In genomic region chr12:78099806-78100205, GRCh38 we compare ENCODE assay signal across 32 cellular contexts.
"Had no signal": no experiment of that assay in that cellular context is flagged by ENCODE, and none has a peak within 500 bp of the region (broad histone marks: within the 10 kb centered on the region; RNA-seq: fewer than 3 reads in every experiment).

No MANE protein-coding gene starts in this region.

- H3K27me3 ChIP-seq: adrenal gland, body of pancreas, esophagus muscularis mucosa, foreskin keratinocyte, gastrocnemius medialis, heart left ventricle had no signal

- H3K4me3 ChIP-seq: adrenal gland, body of pancreas, esophagus muscularis mucosa, gastrocnemius medialis, heart left ventricle had no signal

- H3K36me3 ChIP-seq: adrenal gland, esophagus muscularis mucosa, gastrocnemius medialis, heart left ventricle had no signal

- DNase-seq: activated CD4-positive, alpha-beta memory T cell treated with anti-CD3 and anti-CD28 coated beads, Interleukin-2, amount 10 ng/mL, durations not matched to agents 7 days and 5 days; activated CD4-positive, alpha-beta T cell treated with anti-CD3 and anti-CD28 coated beads for 1 hour; activated CD4-positive, alpha-beta T cell treated with anti-CD3 and anti-CD28 coated beads for 4 hours; activated CD4-positive, alpha-beta T cell treated with anti-CD3 and anti-CD28 coated beads, Interleukin-2, amount 10 ng/mL, durations not matched to agents 7 days and 5 days; activated CD4-positive, alpha-beta T cell treated with anti-CD3 and anti-CD28 coated beads, Interleukin-2, amount 50 U/mL, for 4 hours; activated CD8-positive, alpha-beta memory T cell treated with anti-CD3 and anti-CD28 coated beads, Interleukin-2, amount 50 U/mL, for 48 hours; activated effector memory CD4-positive, alpha-beta T cell treated with Interleukin-2 at 50 U/mL for 16 hours; activated gamma-delta T cell treated with Interleukin-2 at 50 U/mL for 16 hours; activated naive CD4-positive, alpha-beta T cell treated with anti-CD3 and anti-CD28 coated beads for 36 hours; activated naive CD8-positive, alpha-beta T cell treated with anti-CD3 and anti-CD28 coated beads for 36 hours; activated naive CD8-positive, alpha-beta T cell treated with anti-CD3 and anti-CD28 coated beads, Interleukin-2, amount 50 U/mL, for 24 hours; activated T-cell treated with anti-CD3 and anti-CD28 coated beads for 4 hours; activated T-cell treated with anti-CD3 and anti-CD28 coated beads, Interleukin-2, amount 50 U/mL, for 24 hours; activated T-cell treated with anti-CD3 and anti-CD28 coated beads, Interleukin-2, amount 50 U/mL, for 72 hours; adrenal gland; amygdala; aorta; body of pancreas; caudate nucleus; cortex of kidney; dermis blood vessel endothelial cell; effector CD4-positive, alpha-beta T cell; effector memory CD8-positive, alpha-beta T cell; erythroblast; foreskin keratinocyte; gastrocnemius medialis; glutamatergic neuron; heart left ventricle; hypothalamus had no signal

- H3K27ac ChIP-seq: adrenal gland, body of pancreas, esophagus muscularis mucosa, foreskin keratinocyte, gastrocnemius medialis, heart left ventricle had no signal

- H3K9me3 ChIP-seq: adrenal gland, body of pancreas, esophagus muscularis mucosa, gastrocnemius medialis, heart left ventricle had no signal

- H3K4me1 Mint-ChIP-seq: activated CD4-positive, alpha-beta memory T cell treated with anti-CD3 and anti-CD28 coated beads, Interleukin-2, amount 10 ng/mL, durations not matched to agents 7 days and 5 days; activated CD4-positive, alpha-beta T cell treated with anti-CD3 and anti-CD28 coated beads, Interleukin-2, amount 10 ng/mL, durations not matched to agents 7 days and 5 days; activated naive CD4-positive, alpha-beta T cell treated with anti-CD3 and anti-CD28 coated beads, Interleukin-2, amount 50 U/mL, for 24 hours; activated naive CD8-positive, alpha-beta T cell treated with anti-CD3 and anti-CD28 coated beads for 36 hours; activated naive CD8-positive, alpha-beta T cell treated with anti-CD3 and anti-CD28 coated beads, Interleukin-2, amount 50 U/mL, for 24 hours; WTC11 had no signal

- H3K9me3 Mint-ChIP-seq: activated naive CD8-positive, alpha-beta T cell treated with anti-CD3 and anti-CD28 coated beads for 36 hours had no signal

- H3K27ac Mint-ChIP-seq: activated CD4-positive, alpha-beta memory T cell treated with anti-CD3 and anti-CD28 coated beads, Interleukin-2, amount 10 ng/mL, durations not matched to agents 7 days and 5 days; activated CD4-positive, alpha-beta T cell treated with anti-CD3 and anti-CD28 coated beads, Interleukin-2, amount 10 ng/mL, durations not matched to agents 7 days and 5 days; activated naive CD4-positive, alpha-beta T cell treated with anti-CD3 and anti-CD28 coated beads for 36 hours; activated naive CD4-positive, alpha-beta T cell treated with anti-CD3 and anti-CD28 coated beads, Interleukin-2, amount 50 U/mL, for 24 hours; activated naive CD8-positive, alpha-beta T cell treated with anti-CD3 and anti-CD28 coated beads for 36 hours; activated naive CD8-positive, alpha-beta T cell treated with anti-CD3 and anti-CD28 coated beads, Interleukin-2, amount 50 U/mL, for 24 hours; activated T-cell treated with anti-CD3 and anti-CD28 coated beads, Interleukin-2, amount 50 U/mL, for 24 hours; activated T-cell treated with anti-CD3 and anti-CD28 coated beads, Interleukin-2, amount 50 U/mL, for 72 hours; effector memory CD8-positive, alpha-beta T cell; WTC11 had no signal

- ATAC-seq: activated naive CD8-positive, alpha-beta T cell treated with anti-CD3 and anti-CD28 coated beads, Interleukin-2, amount 50 U/mL, for 24 hours; activated T-cell treated with anti-CD3 and anti-CD28 coated beads, Interleukin-2, amount 50 U/mL, for 72 hours; body of pancreas; effector memory CD8-positive, alpha-beta T cell; foreskin keratinocyte; gastrocnemius medialis; heart left ventricle; WTC11 had no signal

- H3K27me3 Mint-ChIP-seq: activated CD4-positive, alpha-beta memory T cell treated with anti-CD3 and anti-CD28 coated beads, Interleukin-2, amount 10 ng/mL, durations not matched to agents 7 days and 5 days; activated CD4-positive, alpha-beta T cell treated with anti-CD3 and anti-CD28 coated beads, Interleukin-2, amount 10 ng/mL, durations not matched to agents 7 days and 5 days; activated naive CD4-positive, alpha-beta T cell treated with anti-CD3 and anti-CD28 coated beads, Interleukin-2, amount 50 U/mL, for 24 hours; activated naive CD8-positive, alpha-beta T cell treated with anti-CD3 and anti-CD28 coated beads for 36 hours; activated naive CD8-positive, alpha-beta T cell treated with anti-CD3 and anti-CD28 coated beads, Interleukin-2, amount 50 U/mL, for 24 hours; activated T-cell treated with anti-CD3 and anti-CD28 coated beads, Interleukin-2, amount 50 U/mL, for 24 hours; effector memory CD8-positive, alpha-beta T cell had no signal

- H3K36me3 Mint-ChIP-seq: activated naive CD4-positive, alpha-beta T cell treated with anti-CD3 and anti-CD28 coated beads, Interleukin-2, amount 50 U/mL, for 24 hours; activated naive CD8-positive, alpha-beta T cell treated with anti-CD3 and anti-CD28 coated beads for 36 hours; WTC11 had no signal

- H3K4me1 ChIP-seq: body of pancreas, gastrocnemius medialis, heart left ventricle had no signal

- H3K4me3 Mint-ChIP-seq: activated CD4-positive, alpha-beta memory T cell treated with anti-CD3 and anti-CD28 coated beads, Interleukin-2, amount 10 ng/mL, durations not matched to agents 7 days and 5 days; activated CD4-positive, alpha-beta T cell treated with anti-CD3 and anti-CD28 coated beads, Interleukin-2, amount 10 ng/mL, durations not matched to agents 7 days and 5 days; activated naive CD4-positive, alpha-beta T cell treated with anti-CD3 and anti-CD28 coated beads for 36 hours; activated naive CD4-positive, alpha-beta T cell treated with anti-CD3 and anti-CD28 coated beads, Interleukin-2, amount 50 U/mL, for 24 hours; activated naive CD8-positive, alpha-beta T cell treated with anti-CD3 and anti-CD28 coated beads for 36 hours; activated naive CD8-positive, alpha-beta T cell treated with anti-CD3 and anti-CD28 coated beads, Interleukin-2, amount 50 U/mL, for 24 hours; activated T-cell treated with anti-CD3 and anti-CD28 coated beads, Interleukin-2, amount 50 U/mL, for 24 hours; activated T-cell treated with anti-CD3 and anti-CD28 coated beads, Interleukin-2, amount 50 U/mL, for 72 hours; effector memory CD8-positive, alpha-beta T cell; WTC11 had no signal
